8 cellular contexts compared by ENCODE assay signal in the genomic region with DNA sequence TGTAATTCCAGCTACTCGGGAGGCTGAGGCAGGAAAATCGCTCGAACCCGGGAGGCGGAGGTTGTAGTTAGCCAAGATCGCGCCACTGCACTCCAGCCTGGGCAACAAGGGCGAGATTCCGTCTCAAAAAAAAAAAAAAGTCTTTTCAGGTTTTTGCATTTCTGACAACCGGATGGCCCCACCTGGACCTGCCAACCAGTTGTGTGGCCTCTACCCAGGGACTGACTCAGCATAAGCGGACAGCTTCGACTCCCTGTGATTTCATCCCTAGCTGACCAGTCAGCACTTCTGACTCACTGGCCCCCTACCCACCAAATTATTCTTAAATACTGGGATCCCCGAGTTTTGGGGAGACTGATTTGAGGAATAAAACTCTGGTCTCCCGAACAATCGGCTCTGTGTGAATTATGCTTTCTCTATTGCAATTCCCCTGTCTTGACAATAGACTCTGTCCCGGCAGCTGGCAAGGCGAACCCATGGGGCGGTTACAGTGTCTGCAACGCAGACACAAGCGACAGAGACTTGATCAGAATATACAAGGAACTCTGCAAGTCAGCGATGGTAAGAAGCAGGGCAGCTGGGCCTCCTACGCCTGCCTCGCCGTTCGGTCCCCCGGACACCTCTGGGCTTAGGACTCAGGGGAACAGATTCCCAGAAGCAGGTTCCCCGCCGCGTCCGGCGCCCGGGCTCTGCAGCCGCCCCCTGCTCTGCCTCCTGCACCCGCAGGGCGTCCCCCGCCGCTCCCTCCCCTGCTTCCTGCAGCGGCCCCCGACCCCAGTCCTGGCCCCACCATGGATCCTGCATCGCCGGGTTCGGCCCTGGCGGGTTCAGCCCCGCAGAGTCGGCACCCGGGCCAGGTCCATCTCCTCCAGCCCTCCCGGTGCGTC. TPM values are rescaled to one million over a fixed set of nuclear protein-coding genes. Genes with fewer than 3 reads are reported as not detected.
A peak's percentile ranks its signal among the peaks of the same experiment; 100 is the strongest.
DNase-seq lines count a peak whose midpoint lies in the region; ATAC-seq and TF ChIP-seq lines count a peak whose summit lies in the region.

No MANE protein-coding gene starts in this region.

- H4K20me1 ChIP-seq in DOHH2 (ENCODE audit: control insufficient read depth, insufficient read depth, low read depth, low read length), result peaks cover 3% of the 10 kb centered on the region; the same call in 1 of the 2 replicates

- H3K9me2 ChIP-seq in DOHH2 (replicated peaks; ENCODE audit: control insufficient read depth, low read length), result no peaks in the 10 kb centered on the region

- peak overlapping the region; percentile 51 for H2BK5ac ChIP-seq in trophoblast cell (ENCODE audit: low read depth, low read length, poor library complexity)

- H3K4me1 ChIP-seq in DOHH2 (ENCODE audit: control insufficient read depth, low read length) (peaks cover 24% of the 10 kb centered on the region), trophoblast cell (ENCODE audit: control insufficient read depth in 1 of 2, insufficient read depth in 2 of 2, low read length in 2 of 2) (peaks cover 10% of the 10 kb centered on the region in 2 experiments)

- CTCF ChIA-PET in activated naive CD4-positive, alpha-beta T cell treated with anti-CD3 and anti-CD28 coated beads for 36 hours (lab: Charles Lee), result interaction anchor here (0.7 kb wide), 1 partner anchor 479 kb away, joined by 3 read pairs; no protein-coding TSS in a partner anchor

- H3K27me3 ChIP-seq in DOHH2 (ENCODE audit: control insufficient read depth, low read length), result no peaks in the 10 kb centered on the region
- no peaks in the 10 kb centered on the region for H3K27me3 ChIP-seq in trophoblast cell (ENCODE audit: insufficient read depth, low read length)

- no peak overlapping the region for H2AK5ac ChIP-seq in trophoblast cell (ENCODE audit: low read length)

- ATAC-seq in GM21576 (IDR thresholded peaks at IDR 0.05; ENCODE audit: unreplicated experiment) (peak; percentile 20), Right ventricle myocardium superior (ENCODE audit: poor library complexity) (peak; percentile 45), HG02970 (IDR thresholded peaks at IDR 0.05; ENCODE audit: low FRiP score, unreplicated experiment) (no peak), HG03108 (IDR thresholded peaks at IDR 0.05; ENCODE audit: unreplicated experiment) (no peak)

- peak overlapping the region; percentile 29 for H2BK120ac ChIP-seq in trophoblast cell (ENCODE audit: insufficient read depth, low read length, poor library complexity)

- no peaks in the 10 kb centered on the region for H3K27me3 Mint-ChIP-seq in activated naive CD4-positive, alpha-beta T cell treated with anti-CD3 and anti-CD28 coated beads for 36 hours (ENCODE audit: low read depth)

- no CpG with 5 or more reads among the region's 48 CpGs for WGBS in trophoblast cell (ENCODE audit: extremely low coverage, insufficient coverage, insufficient read length)

- peak overlapping the region; percentile 68 for H4K91ac ChIP-seq in trophoblast cell (ENCODE audit: low read depth, low read length)

- H3K18ac ChIP-seq in trophoblast cell (ENCODE audit: low read length), result peak overlapping the region; percentile 84

- H3K36me3 ChIP-seq in DOHH2 (ENCODE audit: control insufficient read depth, low read length) (peaks cover 8% of the 10 kb centered on the region), trophoblast cell (ENCODE audit: control insufficient read depth in 1 of 2, insufficient read depth in 2 of 2, low read length in 2 of 2) (peaks cover 2% of the 10 kb centered on the region in 2 experiments)

- H3K27ac Mint-ChIP-seq in activated naive CD4-positive, alpha-beta T cell treated with anti-CD3 and anti-CD28 coated beads for 36 hours, result no peak overlapping the region

- H4K8ac ChIP-seq in trophoblast cell (ENCODE audit: low read depth, low read length), result peak overlapping the region; percentile 87

- H3K14ac ChIP-seq in trophoblast cell (ENCODE audit: low read length), result peak overlapping the region; percentile 87

- H4K12ac ChIP-seq in trophoblast cell (ENCODE audit: low read depth, low read length), result peak overlapping the region; percentile 39

- H2BK12ac ChIP-seq in trophoblast cell (ENCODE audit: low read length), result no peak overlapping the region

- peak overlapping the region; percentile 22 for H3K4ac ChIP-seq in trophoblast cell (ENCODE audit: low read depth, low read length)

- H3K27ac ChIP-seq in DOHH2 (ENCODE audit: low read depth, low read length) (no peak overlapping the region), trophoblast cell (ENCODE audit: low read depth, low read length) (peak overlapping the region; percentile 81)

- DNase-seq in LNCaP clone FGC (ENCODE audit: low read depth) (no peak), Right ventricle myocardium superior (no peak), trophoblast cell (no peak)
- peak; percentile 58 for DNase-seq in activated naive CD4-positive, alpha-beta T cell treated with anti-CD3 and anti-CD28 coated beads for 36 hours

- peaks cover 16% of the 10 kb centered on the region for H3K79me1 ChIP-seq in trophoblast cell (ENCODE audit: low read length)

- TF ChIP-seq CTCF in DOHH2 (IDR thresholded peaks at IDR 0.05; ENCODE audit: low read depth, low read length, poor library complexity, severe bottlenecking) (no peak), LNCaP clone FGC (IDR thresholded peaks at IDR 0.05; ENCODE audit: control insufficient read depth, extremely low read depth, insufficient read depth) (no peak)

- peak overlapping the region; percentile 84 for H3K4me3 ChIP-seq in DOHH2 (ENCODE audit: low read length)
- peak overlapping the region; percentile 93 for H3K4me3 ChIP-seq in LNCaP clone FGC (ENCODE audit: low read depth, low read length)
- peak overlapping the region; percentile 98 for H3K4me3 ChIP-seq in trophoblast cell (ENCODE audit: low read depth, low read length)

- H2AFZ ChIP-seq in trophoblast cell (ENCODE audit: insufficient read depth, low read length, poor library complexity), result peak overlapping the region; percentile 69

- H3K4me2 ChIP-seq in DOHH2 (ENCODE audit: low read length) (peak overlapping the region; percentile 82), trophoblast cell (ENCODE audit: low read length) (peak overlapping the region; percentile 95)

- H3F3A ChIP-seq in DOHH2 (ENCODE audit: control insufficient read depth, insufficient read depth), result peaks cover 4% of the 10 kb centered on the region

- peaks cover 2% of the 10 kb centered on the region for H3K36me3 Mint-ChIP-seq in activated naive CD4-positive, alpha-beta T cell treated with anti-CD3 and anti-CD28 coated beads for 36 hours (ENCODE audit: low read depth)

- intact Hi-C loops in activated naive CD4-positive, alpha-beta T cell treated with anti-CD3 and anti-CD28 coated beads for 36 hours (cut with micrococcal nuclease), result loop anchor here (1.0 to 5.0 kb wide), 5 partner anchors 20 to 509 kb away; a partner anchor contains a TSS
- intact Hi-C loops in Right ventricle myocardium superior (cut with DNase I), result no loop called here

- H3K9ac ChIP-seq in trophoblast cell (ENCODE audit: low read length), result peak overlapping the region; percentile 28

- no peak overlapping the region for H3K23ac ChIP-seq in trophoblast cell (ENCODE audit: low read length)

- H3K9me3 ChIP-seq in DOHH2 (ENCODE audit: control insufficient read depth, insufficient read depth, low read length), result no peaks in the 10 kb centered on the region
- peaks cover 2% of the 10 kb centered on the region for H3K9me3 ChIP-seq in trophoblast cell (ENCODE audit: insufficient read depth, low read depth, low read length)

- H3K4me1 Mint-ChIP-seq in activated naive CD4-positive, alpha-beta T cell treated with anti-CD3 and anti-CD28 coated beads for 36 hours (ENCODE audit: low read depth), result peaks cover 21% of the 10 kb centered on the region

- peak overlapping the region; percentile 84 for H3K4me3 Mint-ChIP-seq in activated naive CD4-positive, alpha-beta T cell treated with anti-CD3 and anti-CD28 coated beads for 36 hours

- no peaks in the 10 kb centered on the region for H3K9me3 Mint-ChIP-seq in activated naive CD4-positive, alpha-beta T cell treated with anti-CD3 and anti-CD28 coated beads for 36 hours

- H3K79me2 ChIP-seq in DOHH2 (ENCODE audit: control insufficient read depth, low read length) (peaks cover 43% of the 10 kb centered on the region), trophoblast cell (ENCODE audit: control insufficient read depth, insufficient read depth, low read length, poor library complexity) (peaks cover 23% of the 10 kb centered on the region)

RNA-seq across cellular contexts. Expression of a gene that starts 0.7 kb away (rescaled TPM):
- 100 to 1,000 TPM; 327 to 360 TPM for total RNA-seq in activated naive CD4-positive, alpha-beta T cell treated with anti-CD3 and anti-CD28 coated beads for 36 hours
- 90.1 TPM for total RNA-seq in Right ventricle myocardium superior
- polyA plus RNA-seq in trophoblast cell (2013), result 244 and 248 TPM in 2 replicates

RNA-seq across cellular contexts. Expression of a gene that starts 30.8 kb away (rescaled TPM):
- 10 to 100 TPM; 33.0 to 34.3 TPM for total RNA-seq in activated naive CD4-positive, alpha-beta T cell treated with anti-CD3 and anti-CD28 coated beads for 36 hours
- 17.4 TPM for total RNA-seq in Right ventricle myocardium superior
- 27.9 and 28.1 TPM in 2 replicates for polyA plus RNA-seq in trophoblast cell (2013)

RNA-seq across cellular contexts. Expression of a gene that starts 40.5 kb away (rescaled TPM):
- total RNA-seq in activated naive CD4-positive, alpha-beta T cell treated with anti-CD3 and anti-CD28 coated beads for 36 hours, result 1 to 10 TPM; 7.1 to 8.1 TPM
- total RNA-seq in Right ventricle myocardium superior, result 3.2 TPM
- 166 and 168 TPM in 2 replicates for polyA plus RNA-seq in trophoblast cell (2013)

RNA-seq across cellular contexts. Expression of a gene that starts 43.4 kb away (rescaled TPM):
- total RNA-seq in activated naive CD4-positive, alpha-beta T cell treated with anti-CD3 and anti-CD28 coated beads for 36 hours, result under 1 TPM in 1 of 2 experiments, not detected in 1; 0.17 TPM
- 0.19 TPM for total RNA-seq in Right ventricle myocardium superior
- polyA plus RNA-seq in trophoblast cell (2013), result not detected in 2 replicates

RNA-seq across cellular contexts. Expression of a gene that starts 50.9 kb away (rescaled TPM):
- 1 to 10 TPM; 5.6 to 6.0 TPM for total RNA-seq in activated naive CD4-positive, alpha-beta T cell treated with anti-CD3 and anti-CD28 coated beads for 36 hours
- 9.1 TPM for total RNA-seq in Right ventricle myocardium superior
- 22.2 and 23.0 TPM in 2 replicates for polyA plus RNA-seq in trophoblast cell (2013)

Comparison
In these comparisons a context has a peak if more than half of its experiments do, and no peak if none do; other contexts are left out.
1. ATAC-seq: peak in GM21576 (single experiment) and Right ventricle myocardium superior (single experiment); none in HG02970 (single experiment) and HG03108 (single experiment).
2. Peak in every context shown above with its lines, with median percentiles within 50 percentile points of each other: H3K4me3 ChIP-seq.